1 cellular context compared by ENCODE assay signal in the genomic region with DNA sequence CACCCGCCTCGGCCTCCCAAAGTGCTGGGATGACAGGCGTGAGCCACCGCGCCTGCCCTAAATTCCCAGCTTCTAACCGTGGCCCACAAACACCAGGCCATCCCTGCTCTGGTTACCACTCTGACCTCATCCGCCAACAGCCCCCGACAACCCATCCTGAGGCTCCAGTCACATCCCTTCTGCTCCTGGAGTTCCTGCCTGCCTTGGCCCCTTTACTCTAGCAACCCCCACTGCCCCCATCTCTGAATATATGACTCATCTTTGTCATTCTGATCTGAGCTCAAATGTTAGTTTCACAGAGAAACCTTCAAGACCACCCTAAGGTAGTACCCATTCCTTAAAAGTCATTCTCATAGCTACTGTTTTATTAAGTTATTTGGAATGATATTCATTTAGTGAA.
A peak's percentile ranks its signal among the peaks of the same experiment; 100 is the strongest.
TF ChIP-seq lines count a peak whose summit lies in the region.

No MANE protein-coding gene starts in this region.

TF ChIP-seq in GM12878, 131 proteins besides CTCF, POLR2A, EP300 and RAD21:
- TF ChIP-seq SIN3A (IDR thresholded peaks at IDR 0.05; ENCODE audit: low read depth, low read length) (no peak), POLR2AphosphoS5 (IDR thresholded peaks at IDR 0.05; ENCODE audit: low read length) (peak; percentile 39; the same call in 1 of the 2 replicates)
